1 cellular context compared by ENCODE assay signal in genomic region chr19:1851581-1852293, GRCh38.
TF ChIP-seq lines count a peak whose summit lies in the region.

No MANE protein-coding gene starts in this region.

TF ChIP-seq in K562, 482 proteins besides CTCF, POLR2A, EP300 and RAD21:
- TF ChIP-seq HNRNPL (IDR thresholded peaks at IDR 0.05; ENCODE audit: low read depth, low read length) = peak; percentile 42; the same call in 1 of the 2 replicates
- TF ChIP-seq SAFB2 (IDR thresholded peaks at IDR 0.05; ENCODE audit: borderline replicate concordance, low read depth, low read length, severe bottlenecking) = no peak
- TF ChIP-seq ZKSCAN8 (CRISPR knock-in tag; IDR thresholded peaks at IDR 0.05) = peak; percentile 92
- TF ChIP-seq POLR2G (IDR thresholded peaks at IDR 0.05; ENCODE audit: low read depth, low read length) = peak; percentile 59
- 0 out of 2 replicates have a peak, but pooled peaks have one; percentile 34 for TF ChIP-seq RBFOX2 (IDR thresholded peaks at IDR 0.05; ENCODE audit: low read depth, low read length)
- TF ChIP-seq FIP1L1 (IDR thresholded peaks at IDR 0.05; ENCODE audit: low read depth, low read length, poor library complexity, severe bottlenecking) = peak; percentile 33
